Comparison of ENCODE assay signal across 1 cellular context in the genomic region with DNA sequence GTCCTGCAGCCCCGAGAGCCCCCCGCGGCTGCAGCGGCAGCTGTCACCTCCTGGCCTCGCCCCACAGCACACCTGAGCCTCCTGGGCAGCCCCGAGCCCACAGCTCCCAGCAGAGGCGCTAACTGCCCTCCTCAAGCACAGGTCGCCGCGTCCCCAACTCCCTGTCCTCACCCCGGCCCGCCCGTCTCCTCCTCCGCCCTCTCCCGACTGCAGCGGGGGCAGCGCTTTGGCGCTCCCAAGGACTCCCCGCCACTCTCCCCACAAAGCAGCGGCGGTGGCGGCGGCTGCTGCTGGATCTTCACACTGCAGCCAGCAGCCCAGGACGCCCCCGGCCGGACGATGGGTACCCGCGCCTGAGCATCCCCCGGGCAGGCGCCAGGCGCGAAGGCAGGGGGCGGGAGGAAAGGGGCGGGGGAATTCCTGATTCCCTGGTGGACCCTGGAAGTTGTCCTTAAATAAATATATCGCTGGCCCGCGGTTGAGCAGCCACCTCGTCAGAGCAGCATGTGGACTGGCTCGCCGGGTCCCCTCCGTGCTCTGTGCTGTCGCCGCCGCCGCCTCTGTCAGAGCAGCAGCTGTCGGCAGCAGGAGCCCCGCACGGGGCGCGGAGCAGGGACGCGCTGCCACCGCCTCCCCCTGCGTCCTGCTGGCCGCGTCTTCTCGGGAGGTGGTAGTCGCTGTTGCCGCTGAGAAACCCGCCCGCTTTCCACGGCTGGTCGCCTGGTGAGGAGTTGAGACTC.
TF ChIP-seq lines count a peak whose summit lies in the region.

A gene (plus strand): TSS at position 485 of the 740 bp plus-strand sequence. CDS start 277 bp downstream, outside the sequence.

TF ChIP-seq in H1, 55 proteins besides CTCF, POLR2A, EP300 and RAD21 (continued from another document):
- TF ChIP-seq, protein P1, sequence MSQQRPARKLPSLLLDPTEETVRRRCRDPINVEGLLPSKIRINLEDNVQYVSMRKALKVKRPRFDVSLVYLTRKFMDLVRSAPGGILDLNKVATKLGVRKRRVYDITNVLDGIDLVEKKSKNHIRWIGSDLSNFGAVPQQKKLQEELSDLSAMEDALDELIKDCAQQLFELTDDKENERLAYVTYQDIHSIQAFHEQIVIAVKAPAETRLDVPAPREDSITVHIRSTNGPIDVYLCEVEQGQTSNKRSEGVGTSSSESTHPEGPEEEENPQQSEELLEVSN (IDR thresholded peaks at IDR 0.05): peak; percentile 90
- peak in 1 of 2 experiments; percentile 54; a peak in 2 of 4 replicates for TF ChIP-seq HDAC2 (IDR thresholded peaks at IDR 0.05; ENCODE audit: borderline replicate concordance in 1 of 2, low read depth in 2 of 2, low read length in 2 of 2)
- TF ChIP-seq SIRT6 (IDR thresholded peaks at IDR 0.05; ENCODE audit: low read length): no peak
- TF ChIP-seq SUZ12 (IDR thresholded peaks at IDR 0.05; ENCODE audit: low read length): peak; percentile 54
- peak; percentile 54 for TF ChIP-seq EZH2 (IDR thresholded peaks at IDR 0.05; ENCODE audit: low read depth, low read length, severe bottlenecking)
- peak; percentile 32 for TF ChIP-seq RNF2 (IDR thresholded peaks at IDR 0.05; ENCODE audit: borderline replicate concordance, low read depth, low read length, missing control alignments, poor library complexity, severe bottlenecking)
- TF ChIP-seq RBBP5 (IDR thresholded peaks at IDR 0.05; ENCODE audit: borderline replicate concordance, low read depth, low read length): no peak
- TF ChIP-seq CTBP2 (IDR thresholded peaks at IDR 0.05; ENCODE audit: borderline replicate concordance, insufficient read depth, insufficient read length, low read length): peak; percentile 87
- TF ChIP-seq, protein P2, sequence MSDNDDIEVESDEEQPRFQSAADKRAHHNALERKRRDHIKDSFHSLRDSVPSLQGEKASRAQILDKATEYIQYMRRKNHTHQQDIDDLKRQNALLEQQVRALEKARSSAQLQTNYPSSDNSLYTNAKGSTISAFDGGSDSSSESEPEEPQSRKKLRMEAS (IDR thresholded peaks at IDR 0.05): peak; percentile 76
- no peak for TF ChIP-seq BACH1 (IDR thresholded peaks at IDR 0.05; ENCODE audit: low read length)
- no peak for TF ChIP-seq PHF8 (conservative IDR thresholded peaks at IDR 0.05; ENCODE audit: low read depth, low read length)
- 0 out of 2 replicates have a peak, but pooled peaks have one; percentile 34 for TF ChIP-seq KDM1A (IDR thresholded peaks at IDR 0.05; ENCODE audit: borderline replicate concordance, low read length)
